In the genomic region with DNA sequence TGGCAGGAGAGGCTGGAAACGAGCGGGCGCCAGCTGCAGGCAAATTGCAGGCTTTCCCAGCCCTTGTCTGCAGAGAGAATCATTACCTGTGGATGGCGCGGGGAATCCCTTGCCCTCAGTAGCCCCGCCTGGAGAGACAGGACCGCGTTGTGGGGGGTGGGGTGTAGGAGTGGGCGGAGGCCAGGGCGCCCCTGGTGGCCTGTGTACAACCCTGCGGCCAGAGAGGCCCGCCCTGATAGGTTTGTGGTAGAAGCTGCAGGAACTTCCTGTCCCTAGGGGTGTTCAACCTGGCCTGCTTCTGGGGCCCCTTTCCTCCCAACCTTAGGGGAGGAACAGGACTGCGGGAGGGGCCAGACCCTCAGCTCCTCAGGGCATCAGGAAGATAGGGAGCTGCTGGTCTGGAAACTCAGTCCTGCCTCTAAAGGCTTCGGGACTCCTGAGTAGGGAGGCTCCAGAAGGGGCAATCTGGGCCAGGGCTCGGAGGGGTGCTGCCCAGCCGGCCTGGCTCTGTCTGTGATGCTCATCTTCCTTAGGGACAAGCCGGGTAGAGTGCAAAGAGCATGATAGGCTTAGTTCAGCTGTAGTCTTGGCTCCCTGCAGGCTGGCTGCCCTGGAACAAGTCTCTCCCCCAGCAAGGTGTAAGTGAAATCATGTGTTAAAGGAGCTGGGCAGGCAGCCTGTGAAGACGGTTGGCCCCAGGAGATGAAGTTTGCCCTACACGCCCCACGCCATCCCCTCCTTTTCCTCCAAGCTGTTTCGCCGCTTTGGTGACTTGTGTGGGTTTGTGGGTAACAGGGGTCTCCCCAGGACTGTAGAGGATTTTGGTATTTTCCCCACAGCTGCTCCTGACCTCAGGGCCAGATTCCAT, we compare ENCODE assay signal across 8 cellular contexts. TPM values are rescaled to one million over a fixed set of nuclear protein-coding genes. Genes with fewer than 3 reads are reported as not detected.
A peak's percentile ranks its signal among the peaks of the same experiment; 100 is the strongest.
DNase-seq lines count a peak whose midpoint lies in the region; ATAC-seq, FAIRE-seq and TF ChIP-seq lines count a peak whose summit lies in the region.

No MANE protein-coding gene starts in this region.

- H3K9me3 ChIP-seq in pancreas (no peaks in the 10 kb centered on the region), tibial artery (no peaks in the 10 kb centered on the region)

- H3K4me3 ChIP-seq in pancreas, result peak overlapping the region; percentile 31 to 80 (median 53)
- peak overlapping the region; percentile 82 to 85 for H3K4me3 ChIP-seq in tibial artery

- DNase-seq in GF-D8 (lab: John Stamatoyannopoulos, UW) (peak; percentile 89), H54 (ENCODE audit: insufficient read length, low spot score) (peak; percentile 79), LoVo (ENCODE audit: low spot score) (peak; percentile 78), SK-N-DZ (ENCODE audit: low spot score) (peak; percentile 91), head of caudate nucleus (peak; percentile 33 to 86 (median 68)), pancreas (peak; percentile 73 to 91 (median 84)), tibial artery (peak; percentile 86 to 92)
- DNase-seq in activated naive CD4-positive, alpha-beta T cell treated with anti-CD3 and anti-CD28 coated beads, Interleukin-2, amount 50 U/mL, for 16 hours, result peak; percentile 78

- ATAC-seq in pancreas, result peak; percentile 83 to 92 (median 88)

- H3K4me1 ChIP-seq in pancreas (peaks cover 0 to 5% (median 5%) of the 10 kb centered on the region in 3 donors), tibial artery (peaks cover 6 to 65% (median 63%) of the 10 kb centered on the region in 4 donors)

- intact Hi-C loops in head of caudate nucleus (cut with DNase I), result no loop called here
- intact Hi-C loops in pancreas (cut with DNase I), result no loop called here
- intact Hi-C loops in tibial artery (cut with DNase I; ENCODE audit: low total_unique reads), result no loop called here

- FAIRE-seq in H54 (lab: Jason Lieb, UNC) (no peak), pancreas (lab: Jason Lieb, UNC) (no peak)

- 30 to 35% methylated on average over 21 to 22 of the region's 22 CpGs for WGBS in pancreas, 2 donors

- no peak for TF ChIP-seq POLR2A in H54 (IDR thresholded peaks at IDR 0.05; ENCODE audit: low read depth, low read length)

- no peaks in the 10 kb centered on the region for H3K36me3 ChIP-seq in pancreas
- peaks cover 0 to 17% (median 8%) of the 10 kb centered on the region in 3 donors for H3K36me3 ChIP-seq in tibial artery

- H3K27ac ChIP-seq in pancreas, result peak overlapping the region in 1 of 4 donors; percentile 46
- H3K27ac ChIP-seq in tibial artery, result peak overlapping the region; percentile 89 to 90

- peak; percentile 65 to 87 (median 80) for TF ChIP-seq CTCF in pancreas (IDR thresholded peaks at IDR 0.05)
- TF ChIP-seq CTCF in tibial artery (IDR thresholded peaks at IDR 0.05), result peak; percentile 83 to 86

- H3K27me3 ChIP-seq in pancreas, result no peaks in the 10 kb centered on the region
- H3K27me3 ChIP-seq in tibial artery, result no peaks in the 10 kb centered on the region

RNA-seq across cellular contexts. Expression of gene SUSD2, which starts 24.1 kb away (rescaled TPM):
- 0.53 and 0.60 TPM in 2 replicates for polyA plus RNA-seq in SK-N-DZ (2014; cell fraction: cytosol; rRNA removed)
- 0.70 and 2.1 TPM in 2 replicates for polyA plus RNA-seq in SK-N-DZ (2014; cell fraction: nucleus; rRNA removed)
- total RNA-seq in pancreas, result 1 to 10 TPM in 4 of 6 donors, under 1 TPM in 2; 0.35 to 7.2 (median 1.6) TPM
- 1 to 10 TPM; 3.1 to 3.4 TPM for polyA plus RNA-seq in pancreas
